In genomic region chr17:352421-353212, GRCh38 we compare ENCODE assay signal across 8 cellular contexts. TPM values are rescaled to one million over a fixed set of nuclear protein-coding genes. Genes with fewer than 3 reads are reported as not detected.
DNase-seq lines count a peak whose midpoint lies in the region; ATAC-seq and TF ChIP-seq lines count a peak whose summit lies in the region.

RPH3AL (minus strand) TSS chr17:352807; CDS start chr17:327543, 25,264 bp downstream.

- peaks cover 6 to 14% (median 10%) of the 10 kb centered on the region in 7 donors for H3K9me3 Mint-ChIP-seq in CD14-positive monocyte
- H3K9me3 Mint-ChIP-seq in endodermal cell: peaks cover 14% of the 10 kb centered on the region
- peaks cover 4% of the 10 kb centered on the region for H3K9me3 Mint-ChIP-seq in nephron
- no peaks in the 10 kb centered on the region for H3K9me3 Mint-ChIP-seq in naive thymus-derived CD8-positive, alpha-beta T cell

- ATAC-seq in GM18517 (IDR thresholded peaks at IDR 0.05; ENCODE audit: unreplicated experiment): no peak
- ATAC-seq in naive thymus-derived CD8-positive, alpha-beta T cell: no peak

- H3K27ac ChIP-seq in endodermal cell (ENCODE audit: low read depth, low read length): no peak within 1 kb of the TSS

- TF ChIP-seq CTCF in CD14-positive monocyte (IDR thresholded peaks at IDR 0.05) (no peak), endodermal cell (conservative IDR thresholded peaks at IDR 0.05) (no peak), nephron (IDR thresholded peaks at IDR 0.05; ENCODE audit: unreplicated experiment in 3 of 3) (no peak)

- H3K27me3 Mint-ChIP-seq in CD14-positive monocyte (ENCODE audit: low read depth in 3 of 3) (peaks cover 1 to 8% (median 2%) of the 10 kb centered on the region in 3 donors), endodermal cell (ENCODE audit: insufficient read depth) (no peaks in the 10 kb centered on the region), nephron (ENCODE audit: low read depth) (peaks cover 4% of the 10 kb centered on the region)
- no peaks in the 10 kb centered on the region for H3K27me3 Mint-ChIP-seq in naive thymus-derived CD8-positive, alpha-beta T cell

- H3K36me3 Mint-ChIP-seq in CD14-positive monocyte (peaks cover 3 to 4% of the 10 kb centered on the region in 2 donors), endodermal cell (ENCODE audit: low read depth) (peaks cover 7% of the 10 kb centered on the region), nephron (ENCODE audit: low read depth) (peaks cover 10% of the 10 kb centered on the region)
- H3K36me3 Mint-ChIP-seq in naive thymus-derived CD8-positive, alpha-beta T cell: no peaks in the 10 kb centered on the region

- H3K27ac Mint-ChIP-seq in CD14-positive monocyte: peak within 1 kb of the TSS in 6 of 7 donors; percentile 3 to 81 (median 48)
- H3K27ac Mint-ChIP-seq in endodermal cell: peak within 1 kb of the TSS; percentile 88
- H3K27ac Mint-ChIP-seq in nephron: peak within 1 kb of the TSS; percentile 97 to 98 (median 97)
- peak within 1 kb of the TSS in 5 of 10 donors; percentile 6 to 81 (median 67) for H3K27ac Mint-ChIP-seq in naive thymus-derived CD8-positive, alpha-beta T cell

- no peaks in the 10 kb centered on the region for H3K27me3 ChIP-seq in endodermal cell (ENCODE audit: control insufficient read depth, insufficient read depth, low read length, poor library complexity, severe bottlenecking)
- H3K27me3 ChIP-seq in MG63: no peaks in the 10 kb centered on the region

- H3K4me1 Mint-ChIP-seq in CD14-positive monocyte (peaks cover 53% of the 10 kb centered on the region), endodermal cell (peaks cover 22% of the 10 kb centered on the region), nephron (peaks cover 60% of the 10 kb centered on the region)
- peaks cover 2 to 13% (median 5%) of the 10 kb centered on the region in 4 donors for H3K4me1 Mint-ChIP-seq in naive thymus-derived CD8-positive, alpha-beta T cell

- 42 to 51% methylated on average over 21 to 22 of the region's 22 CpGs for WGBS in endodermal cell (ENCODE audit: insufficient coverage in 1 of 2, insufficient read length in 1 of 2), 2 experiments

- intact Hi-C loops in CD14-positive monocyte (cut with micrococcal nuclease): no loop called here

- H3K4me3 ChIP-seq in endodermal cell (ENCODE audit: low read length) (peak within 1 kb of the TSS; percentile 57), MG63 (no peak within 1 kb of the TSS)

- peaks cover 15% of the 10 kb centered on the region for H3K4me1 ChIP-seq in endodermal cell (ENCODE audit: control insufficient read depth, insufficient read depth, low read length)

- H3K9me3 ChIP-seq in endodermal cell (ENCODE audit: control insufficient read depth, low read length): no peaks in the 10 kb centered on the region
- no peaks in the 10 kb centered on the region for H3K9me3 ChIP-seq in MG63

- POLR2A ChIA-PET in naive thymus-derived CD8-positive, alpha-beta T cell (lab: Charles Lee): no interaction called here

- H3K4me3 Mint-ChIP-seq in CD14-positive monocyte (peak within 1 kb of the TSS; percentile 37 to 63), endodermal cell (peak within 1 kb of the TSS; percentile 41), nephron (peak within 1 kb of the TSS; percentile 64 to 76 (median 71))
- peak within 1 kb of the TSS in 1 of 10 donors; percentile 63 for H3K4me3 Mint-ChIP-seq in naive thymus-derived CD8-positive, alpha-beta T cell

- H3K9ac ChIP-seq in endodermal cell (ENCODE audit: extremely low read depth, low read length, poor library complexity, severe bottlenecking): no peak within 1 kb of the TSS

- no peak for DNase-seq in CD14-positive monocyte (ENCODE audit: low spot score)
- DNase-seq in NCI-H510A treated with DMSO at 0.1 percent for 48 hours (lab: John Stamatoyannopoulos, UW): peak; percentile 87
- peak; percentile 88 for DNase-seq in endodermal cell
- DNase-seq in MG63: no peak
- no peak for DNase-seq in midbrain (lab: John Stamatoyannopoulos, UW)
- DNase-seq in naive thymus-derived CD8-positive, alpha-beta T cell: no peak

- H3K36me3 ChIP-seq in endodermal cell (ENCODE audit: control insufficient read depth, insufficient read depth, low read length): no peaks in the 10 kb centered on the region
- H3K36me3 ChIP-seq in MG63: no peaks in the 10 kb centered on the region

RNA-seq across cellular contexts. Expression of gene RPH3AL, which starts in this region (rescaled TPM):
- 1 to 10 TPM in 1 of 2 donors, under 1 TPM in 1; 0.71 to 1.5 TPM for polyA plus RNA-seq in CD14-positive monocyte
- total RNA-seq in endodermal cell: 10 to 100 TPM; 14.7 to 16.9 TPM
- 4.1 TPM for polyA plus RNA-seq in endodermal cell (2013, experiment 1 of 2)
- 4.6 TPM for polyA plus RNA-seq in endodermal cell (2013, experiment 2 of 2)
- 0.64 and 2.3 TPM in 2 replicates for total RNA-seq in MG63 (2014; rRNA removed; shearing (Covaris generic); ENCODE audit: low replicate concordance)
- 10 to 100 TPM; 26.4 to 30.0 TPM for total RNA-seq in naive thymus-derived CD8-positive, alpha-beta T cell
- polyA plus RNA-seq in naive thymus-derived CD8-positive, alpha-beta T cell: 1 to 10 TPM; 1.9 to 5.7 (median 2.7) TPM

Comparison
In these comparisons a context has a peak if more than half of its experiments do, and no peak if none do; other contexts are left out.
1. DNase-seq: peak in NCI-H510A treated with DMSO at 0.1 percent for 48 hours (single experiment) and endodermal cell (single experiment); none in CD14-positive monocyte (single experiment), MG63 (single experiment), midbrain (single experiment) and naive thymus-derived CD8-positive, alpha-beta T cell (0 of 10).